In the genomic region with DNA sequence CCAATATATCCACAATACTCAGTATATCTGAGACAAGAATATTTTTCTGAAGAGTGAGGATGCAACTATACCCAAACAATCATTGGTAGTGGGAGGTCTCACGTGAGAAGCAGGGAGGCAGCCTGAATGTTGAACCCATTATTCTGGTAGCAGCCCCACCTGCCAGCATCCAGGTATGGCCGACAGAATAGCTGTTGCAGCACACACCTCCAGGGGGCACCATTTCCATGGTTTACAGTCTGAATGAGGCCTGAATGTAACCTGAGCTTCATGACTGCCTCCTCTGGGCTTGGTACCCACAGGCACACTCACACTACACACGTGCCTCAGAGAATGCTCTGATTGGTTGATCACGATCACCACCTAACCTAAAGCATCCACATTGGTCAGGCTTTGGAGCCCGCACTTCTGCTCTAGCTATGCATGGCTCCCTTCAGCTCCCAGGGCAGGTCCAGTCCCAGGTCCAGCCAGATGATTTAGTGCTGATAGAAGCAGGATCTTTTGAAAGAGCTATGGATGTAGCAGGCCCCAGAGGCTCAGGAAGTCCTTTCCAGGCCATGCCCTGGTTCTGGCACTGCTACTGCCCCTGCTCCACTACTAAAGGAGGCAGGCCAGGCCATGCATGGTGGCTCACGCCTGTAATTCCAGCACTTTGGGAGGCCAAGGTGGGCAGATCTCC, we compare ENCODE assay signal across 8 cellular contexts. TPM values are rescaled to one million over a fixed set of nuclear protein-coding genes. Genes with fewer than 3 reads are reported as not detected.
DNase-seq lines count a peak whose midpoint lies in the region; ATAC-seq and TF ChIP-seq lines count a peak whose summit lies in the region.

No MANE protein-coding gene starts in this region.

- no peak overlapping the region for H3K9ac ChIP-seq in fibroblast of lung (ENCODE audit: insufficient read depth, low read length)

- no peak overlapping the region for H2AFZ ChIP-seq in fibroblast of lung (ENCODE audit: low read length)

- ATAC-seq in GM21717 (IDR thresholded peaks at IDR 0.05; ENCODE audit: unreplicated experiment) = peak; percentile 73

- H3K4me1 ChIP-seq in fibroblast of lung (ENCODE audit: control insufficient read depth, extremely low read depth, insufficient read depth, low read length) (peaks cover 2% of the 10 kb centered on the region), thyroid gland (peaks cover 9 to 17% of the 10 kb centered on the region in 2 donors)

- H3K27me3 ChIP-seq in fibroblast of lung (ENCODE audit: control insufficient read depth, insufficient read depth, low read length) (peaks cover 5% of the 10 kb centered on the region), thyroid gland (no peaks in the 10 kb centered on the region)

- DNase-seq in Daoy (ENCODE audit: low read depth) (peak; percentile 90), KG1 (lab: John Stamatoyannopoulos, UW) (peak; percentile 53), OCI-M1 (lab: John Stamatoyannopoulos, UW) (peak; percentile 94), activated T-cell treated with anti-CD3 and anti-CD28 coated beads for 1 hour (ENCODE audit: low read depth) (peak; percentile 76), fibroblast of lung (ENCODE audit: low read depth in 2 of 2) (peak; percentile 94 to 95), non-pigmented ciliary epithelial cell (ENCODE audit: low read depth) (peak; percentile 77), thyroid gland (peak; percentile 71 to 78)

- no peak overlapping the region for H3K4me2 ChIP-seq in fibroblast of lung (ENCODE audit: extremely low read depth, insufficient read depth, low read length)

- H3K9me3 ChIP-seq in fibroblast of lung (ENCODE audit: control insufficient read depth, insufficient read depth, low read depth, low read length) = no peaks in the 10 kb centered on the region
- no peaks in the 10 kb centered on the region for H3K9me3 ChIP-seq in thyroid gland

- H4K20me1 ChIP-seq in fibroblast of lung (ENCODE audit: control insufficient read depth, extremely low read depth, insufficient read depth, low read length) = no peaks in the 10 kb centered on the region

- no peak overlapping the region for H3K4me3 ChIP-seq in fibroblast of lung (replicated peaks in 1 of 4; ENCODE audit: control extremely low read depth in 1 of 4, insufficient read depth in 1 of 4, low read depth in 3 of 4, low read length in 4 of 4)
- H3K4me3 ChIP-seq in thyroid gland (replicated peaks in 1 of 3) = no peak overlapping the region

- no peaks in the 10 kb centered on the region for H3K79me2 ChIP-seq in fibroblast of lung (ENCODE audit: control insufficient read depth, insufficient read depth, low read length)

- WGBS in thyroid gland, 2 donors = 20 to 48% methylated on average over 1 to 5 of the region's 6 CpGs

- no peaks in the 10 kb centered on the region for H3K36me3 ChIP-seq in fibroblast of lung (ENCODE audit: control insufficient read depth, insufficient read depth, low read length)
- no peaks in the 10 kb centered on the region for H3K36me3 ChIP-seq in thyroid gland

- intact Hi-C loops in thyroid gland (cut with DNase I) = no loop called here

- TF ChIP-seq CTCF in fibroblast of lung (conservative IDR thresholded peaks at IDR 0.05 in 1 of 2, IDR thresholded peaks at IDR 0.05 in 1 of 2; ENCODE audit: low read depth in 1 of 2, low read length in 2 of 2) (peak; percentile 60 to 80), thyroid gland (IDR thresholded peaks at IDR 0.05) (peak in 5 of 6 experiments; percentile 29 to 78 (median 62))

- TF ChIP-seq POLR2A in thyroid gland (IDR thresholded peaks at IDR 0.05) = no peak

- H3K27ac ChIP-seq in fibroblast of lung (ENCODE audit: insufficient read depth, low read length) = no peak overlapping the region
- H3K27ac ChIP-seq in thyroid gland = no peak overlapping the region

RNA-seq across cellular contexts. Expression of gene CBFB, which starts 11.0 kb away (rescaled TPM):
- 94.9 and 115 TPM in 2 replicates for total RNA-seq in Daoy (2014; rRNA removed; shearing (Covaris generic))
- 51.7 and 63.7 TPM in 2 replicates for total RNA-seq in fibroblast of lung
- 64.1 and 100 TPM in 2 replicates for polyA plus RNA-seq in fibroblast of lung
- 35.6 and 52.9 TPM in 2 replicates for polyA plus RNA-seq in fibroblast of lung (2012)
- 1.9 and 4.0 TPM in 2 replicates for polyA minus RNA-seq in fibroblast of lung (ENCODE audit: low replicate concordance)
- 10 to 100 TPM; 31.0 to 60.0 (median 41.5) TPM for total RNA-seq in thyroid gland

RNA-seq across cellular contexts. Expression of gene CES4A, which starts 29.6 kb away (rescaled TPM):
- total RNA-seq in Daoy (2014; rRNA removed; shearing (Covaris generic)) = not detected in 2 replicates
- total RNA-seq in fibroblast of lung = 2.1 TPM in 2 replicates
- 1.3 and 2.3 TPM in 2 replicates for polyA plus RNA-seq in fibroblast of lung
- polyA plus RNA-seq in fibroblast of lung (2012) = 0.87 and 1.4 TPM in 2 replicates
- 3.8 TPM in 1 of 2 replicates, not detected in the other for polyA minus RNA-seq in fibroblast of lung (ENCODE audit: low replicate concordance)
- 10 to 100 TPM; 10.9 to 15.7 (median 12.8) TPM for total RNA-seq in thyroid gland

RNA-seq across cellular contexts. Expression of gene CES3, which starts 56.9 kb away (rescaled TPM):
- 0.29 TPM in 1 of 2 replicates, not detected in the other for total RNA-seq in Daoy (2014; rRNA removed; shearing (Covaris generic))
- total RNA-seq in fibroblast of lung (0.77 and 1.3 TPM in 2 replicates), thyroid gland (1 to 10 TPM in 1 of 4 donors, under 1 TPM in 2, not detected in 1; 0.13 to 1.3 (median 0.22) TPM)
- polyA plus RNA-seq in fibroblast of lung = 0.01 and 0.07 TPM in 2 replicates
- not detected in 2 replicates for polyA plus RNA-seq in fibroblast of lung (2012)
- not detected in 2 replicates for polyA minus RNA-seq in fibroblast of lung (ENCODE audit: low replicate concordance)
